8 cellular contexts compared by ENCODE assay signal in genomic region chr17:41547921-41548843, GRCh38. TPM values are rescaled to one million over a fixed set of nuclear protein-coding genes. Genes with fewer than 3 reads are reported as not detected.
DNase-seq lines count a peak whose midpoint lies in the region; ATAC-seq and TF ChIP-seq lines count a peak whose summit lies in the region.

No MANE protein-coding gene starts in this region.

- no peaks in the 10 kb centered on the region for H3K27me3 ChIP-seq in CD8-positive, alpha-beta T cell (ENCODE audit: insufficient read depth, low read length)
- H3K27me3 ChIP-seq in MG63 (no peaks in the 10 kb centered on the region), osteoblast (ENCODE audit: insufficient read depth, low read length) (no peaks in the 10 kb centered on the region), tibial nerve (no peaks in the 10 kb centered on the region)

- H4K20me1 ChIP-seq in osteoblast (ENCODE audit: insufficient read depth, low read length), result no peaks in the 10 kb centered on the region

- H3K27ac ChIP-seq in CD8-positive, alpha-beta T cell (ENCODE audit: low read depth, low read length), result no peak overlapping the region
- H3K27ac ChIP-seq in osteoblast (ENCODE audit: low read depth, low read length), result peak overlapping the region; percentile 81
- peak overlapping the region; percentile 26 to 79 (median 66) for H3K27ac ChIP-seq in tibial nerve

- no peak for ATAC-seq in CD8-positive, alpha-beta T cell
- ATAC-seq in HG03196 (IDR thresholded peaks at IDR 0.05; ENCODE audit: unreplicated experiment), result no peak

- H2AFZ ChIP-seq in osteoblast (ENCODE audit: low read length), result peak overlapping the region; percentile 89

- no peak overlapping the region for H3K4me3 Mint-ChIP-seq in CD8-positive, alpha-beta T cell

- H3K4me2 ChIP-seq in osteoblast (ENCODE audit: insufficient read depth, low read length), result peak overlapping the region; percentile 72

- no peak overlapping the region for H3K27ac Mint-ChIP-seq in CD8-positive, alpha-beta T cell

- no peaks in the 10 kb centered on the region for H3K9me3 ChIP-seq in CD8-positive, alpha-beta T cell (ENCODE audit: low read length)
- H3K9me3 ChIP-seq in MG63 (0 out of 2 replicates have a peak, but pooled peaks cover 2% of the 10 kb centered on the region), osteoblast (ENCODE audit: low read depth, low read length) (no peaks in the 10 kb centered on the region), tibial nerve (peaks cover 0 to 5% (median 0%) of the 10 kb centered on the region in 4 donors)

- TF ChIP-seq CTCF in CD8-positive, alpha-beta T cell (IDR thresholded peaks at IDR 0.05), result no peak
- TF ChIP-seq CTCF in osteoblast (IDR thresholded peaks at IDR 0.05; ENCODE audit: extremely low read depth, low read depth, low read length) (no peak), tibial nerve (IDR thresholded peaks at IDR 0.05) (no peak)

- no peaks in the 10 kb centered on the region for H3K36me3 ChIP-seq in CD8-positive, alpha-beta T cell (ENCODE audit: insufficient read depth, low read length)
- H3K36me3 ChIP-seq in MG63 (no peaks in the 10 kb centered on the region), osteoblast (ENCODE audit: insufficient read depth, low read length) (no peaks in the 10 kb centered on the region), tibial nerve (no peaks in the 10 kb centered on the region)

- peaks cover 3% of the 10 kb centered on the region for H3K9me3 Mint-ChIP-seq in CD8-positive, alpha-beta T cell

- H3K4me1 Mint-ChIP-seq in CD8-positive, alpha-beta T cell (ENCODE audit: low read depth), result peaks cover 8% of the 10 kb centered on the region

- no peak for TF ChIP-seq POLR2A in tibial nerve (IDR thresholded peaks at IDR 0.05)

- intact Hi-C loops in CD8-positive, alpha-beta T cell (cut with DNase I, micrococcal nuclease), result loop anchor here (2.0 to 5.0 kb wide), 2 partner anchors 691 to 746 kb away; no protein-coding TSS in a partner anchor

- H3K27me3 Mint-ChIP-seq in CD8-positive, alpha-beta T cell (ENCODE audit: low read depth), result peaks cover 9% of the 10 kb centered on the region

- DNase-seq in CD8-positive, alpha-beta T cell, result peak in 1 of 7 experiments; percentile 36
- DNase-seq in MG63, result peak; percentile 100
- DNase-seq in activated CD8-positive, alpha-beta memory T cell treated with anti-CD3 and anti-CD28 coated beads, Interleukin-2, amount 50 U/mL, for 24 hours (ENCODE audit: extremely low read depth), result peak; percentile 50
- DNase-seq in fibroblast of gingiva (ENCODE audit: low read depth), result peak; percentile 91
- peak; percentile 99 for DNase-seq in osteoblast (ENCODE audit: insufficient read length, low spot score, missing footprints)
- DNase-seq in tibial nerve (ENCODE audit: low spot score in 2 of 2), result no peak
- DNase-seq in cerebellar nuclear complex (lab: John Stamatoyannopoulos, UW), result no peak

- no peak for TF ChIP-seq EP300 in tibial nerve (IDR thresholded peaks at IDR 0.05)

- POLR2A ChIA-PET in CD8-positive, alpha-beta T cell (lab: Charles Lee), result interaction anchor here (1.0 to 1.4 kb wide), 2 partner anchors 118 to 240 kb away, joined by 3 to 4 read pairs; no protein-coding TSS in a partner anchor

- H3K79me2 ChIP-seq in osteoblast (ENCODE audit: insufficient read depth, low read length), result no peaks in the 10 kb centered on the region

- peaks cover 14% of the 10 kb centered on the region for H3K4me1 ChIP-seq in CD8-positive, alpha-beta T cell (ENCODE audit: insufficient read depth, low read length)
- peaks cover 32% of the 10 kb centered on the region for H3K4me1 ChIP-seq in osteoblast (ENCODE audit: insufficient read depth, low read length)
- H3K4me1 ChIP-seq in tibial nerve, result peaks cover 0 to 34% (median 16%) of the 10 kb centered on the region in 4 donors

- CTCF ChIA-PET in CD8-positive, alpha-beta T cell (lab: Charles Lee), result interaction anchor here (0.8 to 6.2 kb wide), 37 partner anchors 7 to 746 kb away, joined by 3 to 93 read pairs (median 7); partner anchors contain the start of genes KRT19, KRT36, KRT9 and KRTAP4-8

- no peaks in the 10 kb centered on the region for H3K36me3 Mint-ChIP-seq in CD8-positive, alpha-beta T cell

- peak overlapping the region; percentile 40 for H3K4me3 ChIP-seq in CD8-positive, alpha-beta T cell (ENCODE audit: low read depth, low read length)
- H3K4me3 ChIP-seq in MG63, result no peak overlapping the region
- H3K4me3 ChIP-seq in osteoblast (ENCODE audit: insufficient read depth, low read length), result peak overlapping the region; percentile 8
- peak overlapping the region in 3 of 4 donors; percentile 0 to 35 (median 13) for H3K4me3 ChIP-seq in tibial nerve

- 36 to 42% methylated on average over 21 to 22 of the region's 23 CpGs for WGBS in tibial nerve, 2 donors

RNA-seq across cellular contexts. Expression of gene KRT19, which starts 20.1 kb away (rescaled TPM):
- total RNA-seq in CD8-positive, alpha-beta T cell, result not detected
- 20.7 and 46.3 TPM in 2 replicates for total RNA-seq in MG63 (2014; rRNA removed; shearing (Covaris generic); ENCODE audit: low replicate concordance)
- total RNA-seq in osteoblast (68.8 and 69.0 TPM in 2 replicates), tibial nerve (1,000 to 10,000 TPM in 2 of 4 donors, 100 to 1,000 TPM in 1, 10 to 100 TPM in 1; 85.5 to 1,774 (median 1,323) TPM)

RNA-seq across cellular contexts. Expression of gene KRT9, which starts 23.7 kb away (rescaled TPM):
- total RNA-seq in CD8-positive, alpha-beta T cell, result not detected
- not detected in 2 replicates for total RNA-seq in MG63 (2014; rRNA removed; shearing (Covaris generic); ENCODE audit: low replicate concordance)
- total RNA-seq in osteoblast (not detected in 2 replicates), tibial nerve (not detected)

RNA-seq across cellular contexts. Expression of gene KRT15, which starts 29.5 kb away (rescaled TPM):
- not detected for total RNA-seq in CD8-positive, alpha-beta T cell
- total RNA-seq in MG63 (2014; rRNA removed; shearing (Covaris generic); ENCODE audit: low replicate concordance), result 38.4 and 82.2 TPM in 2 replicates
- total RNA-seq in osteoblast (0.59 and 0.72 TPM in 2 replicates), tibial nerve (1 to 10 TPM in 1 of 4 donors, under 1 TPM in 2, not detected in 1; 0.42 to 4.2 (median 0.78) TPM)

RNA-seq across cellular contexts. Expression of gene KRT14, which starts 38.5 kb away (rescaled TPM):
- not detected for total RNA-seq in CD8-positive, alpha-beta T cell
- total RNA-seq in MG63 (2014; rRNA removed; shearing (Covaris generic); ENCODE audit: low replicate concordance), result 6.1 and 7.9 TPM in 2 replicates
- total RNA-seq in osteoblast (12.3 and 23.0 TPM in 2 replicates), tibial nerve (10 to 100 TPM in 3 of 4 donors, 1 to 10 TPM in 1; 8.4 to 57.8 (median 34.0) TPM)

RNA-seq across cellular contexts. Expression of gene KRT13, which starts 42.8 kb away (rescaled TPM):
- not detected for total RNA-seq in CD8-positive, alpha-beta T cell
- 3.8 and 4.0 TPM in 2 replicates for total RNA-seq in MG63 (2014; rRNA removed; shearing (Covaris generic); ENCODE audit: low replicate concordance)
- not detected in 2 replicates for total RNA-seq in osteoblast
- total RNA-seq in tibial nerve, result under 1 TPM in 1 of 4 donors, not detected in 3; 0.42 TPM

Comparison
In these comparisons a context has a peak if more than half of its experiments do, and no peak if none do; other contexts are left out.
1. DNase-seq: peak in MG63 (single experiment), activated CD8-positive, alpha-beta memory T cell treated with anti-CD3 and anti-CD28 coated beads, Interleukin-2, amount 50 U/mL, for 24 hours (single experiment), fibroblast of gingiva (single experiment) and osteoblast (single experiment); none in tibial nerve (0 of 2) and cerebellar nuclear complex (0 of 2).
2. RNA of gene KRT19, which starts 20.1 kb away (total RNA-seq): 85.5 to 1,774 TPM in tibial nerve, 68.8 to 69.0 TPM in osteoblast and 20.7 to 46.3 TPM in MG63; not detected in CD8-positive, alpha-beta T cell; every median in the first group is over 10 times any median in the second.